In genomic region chr17:63966646-63967265, GRCh38 we compare ENCODE assay signal across 15 cellular contexts. TPM values are rescaled to one million over a fixed set of nuclear protein-coding genes. Genes with fewer than 3 reads are reported as not detected.
DNase-seq lines count a peak whose midpoint lies in the region; ATAC-seq lines count a peak whose summit lies in the region.
"Had no signal": no experiment of that assay in that cellular context is flagged by ENCODE, and none has a peak within 500 bp of the region (broad histone marks: within the 10 kb centered on the region; RNA-seq: fewer than 3 reads in every experiment).

No MANE protein-coding gene starts in this region.

- DNase-seq in activated CD4-positive, alpha-beta T cell treated with anti-CD3 and anti-CD28 coated beads for 36 hours = peak; percentile 69
- no peak for DNase-seq in activated CD4-positive, alpha-beta T cell treated with anti-CD3 and anti-CD28 coated beads for 4 hours
- DNase-seq in stimulated activated effector memory CD8-positive, alpha-beta T cell treated with anti-CD3 and anti-CD28 coated beads, Interleukin-12 subunit alpha, Interleukin-12 subunit beta, amount 100 ng/mL, for 72 hours (ENCODE audit: low spot score in 2 of 2) = no peak
- DNase-seq in RPMI8226 = no peak
- DNase-seq in DMS153 (lab: John Stamatoyannopoulos, UW) = no peak
- DNase-seq in Right ventricle myocardium inferior (ENCODE audit: missing footprints) = no peak
- DNase-seq: NCI-H1092; NCI-H524 treated with DMSO at 0.1 percent for 48 hours; stimulated activated CD4-positive, alpha-beta T cell treated with anti-CD3 and anti-CD28 coated beads, Interleukin-2, amount 100 ng/mL, for 48 hours had no signal

- no peaks in the 10 kb centered on the region for H3K27me3 Mint-ChIP-seq in activated CD4-positive, alpha-beta T cell treated with anti-CD3 and anti-CD28 coated beads for 36 hours
- no peaks in the 10 kb centered on the region for H3K27me3 Mint-ChIP-seq in activated T-helper 17 cell treated with anti-CD3 and anti-CD28 coated beads, Interleukin-2, amount 50 U/mL, for 72 hours

- H3K9me3 Mint-ChIP-seq in activated CD4-positive, alpha-beta T cell treated with anti-CD3 and anti-CD28 coated beads for 36 hours (ENCODE audit: low read depth) = no peaks in the 10 kb centered on the region
- no peaks in the 10 kb centered on the region for H3K9me3 Mint-ChIP-seq in activated T-helper 17 cell treated with anti-CD3 and anti-CD28 coated beads, Interleukin-2, amount 50 U/mL, for 72 hours
- no peaks in the 10 kb centered on the region for H3K9me3 Mint-ChIP-seq in stimulated activated effector memory CD8-positive, alpha-beta T cell treated with anti-CD3 and anti-CD28 coated beads, Interleukin-12 subunit alpha, Interleukin-12 subunit beta, amount 100 ng/mL, for 72 hours
- H3K9me3 Mint-ChIP-seq: activated T-helper 2 cell treated with anti-CD3 and anti-CD28 coated beads, Interferon-gamma antibody, Interleukin-2, Interleukin-4, amounts not matched to agents 10 μg/mL and 5 μg/mL and 100 μg/mL, durations not matched to agents 14 hours and 24 hours and 36 hours had no signal

- H3K27ac Mint-ChIP-seq in activated CD4-positive, alpha-beta T cell treated with anti-CD3 and anti-CD28 coated beads for 36 hours = peak overlapping the region; percentile 20
- H3K27ac Mint-ChIP-seq in activated T-helper 17 cell treated with anti-CD3 and anti-CD28 coated beads, Interleukin-2, amount 50 U/mL, for 72 hours = peak overlapping the region; percentile 1
- no peak overlapping the region for H3K27ac Mint-ChIP-seq in stimulated activated effector memory CD8-positive, alpha-beta T cell treated with anti-CD3 and anti-CD28 coated beads, Interleukin-12 subunit alpha, Interleukin-12 subunit beta, amount 100 ng/mL, for 72 hours
- H3K27ac Mint-ChIP-seq: activated T-helper 2 cell treated with anti-CD3 and anti-CD28 coated beads, Interferon-gamma antibody, Interleukin-2, Interleukin-4, amounts not matched to agents 10 μg/mL and 5 μg/mL and 100 μg/mL, durations not matched to agents 14 hours and 24 hours and 36 hours had no signal

- CTCF ChIA-PET in activated CD4-positive, alpha-beta T cell treated with anti-CD3 and anti-CD28 coated beads for 36 hours (lab: Charles Lee) = interaction anchor here (1.1 kb wide), 1 partner anchor 24 kb away, joined by 3 read pairs; no protein-coding TSS in a partner anchor

- POLR2A ChIA-PET in activated CD4-positive, alpha-beta T cell treated with anti-CD3 and anti-CD28 coated beads for 36 hours (lab: Charles Lee) = no interaction called here

- intact Hi-C loops in activated CD4-positive, alpha-beta T cell treated with anti-CD3 and anti-CD28 coated beads for 36 hours (cut with DNase I, micrococcal nuclease) = no loop called here
- intact Hi-C loops in Right ventricle myocardium inferior (cut with DNase I) = no loop called here

- H3K4me3 Mint-ChIP-seq in activated CD4-positive, alpha-beta T cell treated with anti-CD3 and anti-CD28 coated beads for 36 hours = no peak overlapping the region
- H3K4me3 Mint-ChIP-seq in activated T-helper 17 cell treated with anti-CD3 and anti-CD28 coated beads, Interleukin-2, amount 50 U/mL, for 72 hours = no peak overlapping the region
- peak overlapping the region; percentile 0 for H3K4me3 Mint-ChIP-seq in stimulated activated effector memory CD8-positive, alpha-beta T cell treated with anti-CD3 and anti-CD28 coated beads, Interleukin-12 subunit alpha, Interleukin-12 subunit beta, amount 100 ng/mL, for 72 hours

- peak; percentile 84 for ATAC-seq in activated CD4-positive, alpha-beta T cell treated with anti-CD3 and anti-CD28 coated beads for 36 hours
- ATAC-seq in GM21529 (IDR thresholded peaks at IDR 0.05; ENCODE audit: unreplicated experiment) = peak; percentile 56
- ATAC-seq in activated T-helper 17 cell treated with anti-CD3 and anti-CD28 coated beads, Interleukin-2, amount 50 U/mL, for 72 hours (replicated peaks) = peak; percentile 87
- ATAC-seq in stimulated activated effector memory CD8-positive, alpha-beta T cell treated with anti-CD3 and anti-CD28 coated beads, Interleukin-12 subunit alpha, Interleukin-12 subunit beta, amount 100 ng/mL, for 72 hours = peak; percentile 95
- ATAC-seq in Right ventricle myocardium inferior = no peak

- H3K36me3 Mint-ChIP-seq in activated CD4-positive, alpha-beta T cell treated with anti-CD3 and anti-CD28 coated beads for 36 hours (ENCODE audit: low read depth) = no peaks in the 10 kb centered on the region
- H3K36me3 Mint-ChIP-seq in activated T-helper 17 cell treated with anti-CD3 and anti-CD28 coated beads, Interleukin-2, amount 50 U/mL, for 72 hours (ENCODE audit: low read depth) = no peaks in the 10 kb centered on the region
- H3K36me3 Mint-ChIP-seq in stimulated activated effector memory CD8-positive, alpha-beta T cell treated with anti-CD3 and anti-CD28 coated beads, Interleukin-12 subunit alpha, Interleukin-12 subunit beta, amount 100 ng/mL, for 72 hours = no peaks in the 10 kb centered on the region

- H3K4me1 Mint-ChIP-seq in activated CD4-positive, alpha-beta T cell treated with anti-CD3 and anti-CD28 coated beads for 36 hours = peaks cover 19% of the 10 kb centered on the region
- H3K4me1 Mint-ChIP-seq in activated T-helper 17 cell treated with anti-CD3 and anti-CD28 coated beads, Interleukin-2, amount 50 U/mL, for 72 hours = peaks cover 9% of the 10 kb centered on the region
- peaks cover 38% of the 10 kb centered on the region for H3K4me1 Mint-ChIP-seq in stimulated activated effector memory CD8-positive, alpha-beta T cell treated with anti-CD3 and anti-CD28 coated beads, Interleukin-12 subunit alpha, Interleukin-12 subunit beta, amount 100 ng/mL, for 72 hours

RNA-seq across cellular contexts. Expression of gene SCN4A, which starts 6.0 kb away (rescaled TPM):
- under 1 TPM; 0.21 to 0.50 TPM for total RNA-seq in activated CD4-positive, alpha-beta T cell treated with anti-CD3 and anti-CD28 coated beads for 36 hours
- total RNA-seq in activated T-helper 17 cell treated with anti-CD3 and anti-CD28 coated beads, Interleukin-2, amount 50 U/mL, for 72 hours = under 1 TPM; 0.32 to 0.37 TPM
- total RNA-seq in Right ventricle myocardium inferior = 0.32 TPM
- total RNA-seq: HT-29 had no signal

RNA-seq across cellular contexts. Expression of gene PRR29, which starts 31.4 kb away (rescaled TPM):
- total RNA-seq in activated CD4-positive, alpha-beta T cell treated with anti-CD3 and anti-CD28 coated beads for 36 hours = 1 to 10 TPM; 1.0 to 1.5 TPM
- total RNA-seq in activated T-helper 17 cell treated with anti-CD3 and anti-CD28 coated beads, Interleukin-2, amount 50 U/mL, for 72 hours = 1 to 10 TPM; 2.9 to 3.2 TPM
- 0.51 TPM for total RNA-seq in Right ventricle myocardium inferior

RNA-seq across cellular contexts. Expression of gene CD79B, which starts 34.6 kb away (rescaled TPM):
- total RNA-seq in activated CD4-positive, alpha-beta T cell treated with anti-CD3 and anti-CD28 coated beads for 36 hours = 10 to 100 TPM; 19.8 to 28.0 TPM
- total RNA-seq in activated T-helper 17 cell treated with anti-CD3 and anti-CD28 coated beads, Interleukin-2, amount 50 U/mL, for 72 hours = 10 to 100 TPM; 29.3 to 41.4 TPM
- total RNA-seq in Right ventricle myocardium inferior = 6.9 TPM
- total RNA-seq: HT-29, temporal lobe had no signal

RNA-seq across cellular contexts. Expression of gene GH1, which starts 48.1 kb away (rescaled TPM):
- total RNA-seq in activated CD4-positive, alpha-beta T cell treated with anti-CD3 and anti-CD28 coated beads for 36 hours = under 1 TPM in 1 of 2 experiments, not detected in 1; 0.28 TPM
- under 1 TPM in 1 of 2 donors, not detected in 1; 0.56 TPM for total RNA-seq in activated T-helper 17 cell treated with anti-CD3 and anti-CD28 coated beads, Interleukin-2, amount 50 U/mL, for 72 hours
- not detected for total RNA-seq in Right ventricle myocardium inferior
- total RNA-seq: activated T-helper 2 cell treated with anti-CD3 and anti-CD28 coated beads, Interferon-gamma antibody, Interleukin-2, Interleukin-4, amounts not matched to agents 10 μg/mL and 5 μg/mL and 100 μg/mL, durations not matched to agents 14 hours and 24 hours and 36 hours; HT-29; prostate gland; temporal lobe had no signal

RNA-seq across cellular contexts. Expression of gene ICAM2, which starts 53.7 kb away (rescaled TPM):
- total RNA-seq in activated CD4-positive, alpha-beta T cell treated with anti-CD3 and anti-CD28 coated beads for 36 hours = 10 to 100 TPM; 46.6 to 49.0 TPM
- total RNA-seq in activated T-helper 17 cell treated with anti-CD3 and anti-CD28 coated beads, Interleukin-2, amount 50 U/mL, for 72 hours = 10 to 100 TPM; 43.0 to 54.9 TPM
- 38.0 TPM for total RNA-seq in Right ventricle myocardium inferior
